1 cellular context compared by ENCODE assay signal in genomic region chr7:55593515-55594318, GRCh38.
TF ChIP-seq lines count a peak whose summit lies in the region.

No MANE protein-coding gene starts in this region.

TF ChIP-seq in HCT116, 20 proteins besides CTCF, POLR2A, EP300 and RAD21 (continued from another document):
- no peak for TF ChIP-seq ZBTB33 (IDR thresholded peaks at IDR 0.05; ENCODE audit: extremely low read depth, insufficient replicate concordance, low read length)
- no peak for TF ChIP-seq TCF7L2 (IDR thresholded peaks at IDR 0.05; ENCODE audit: borderline replicate concordance, extremely low read depth, insufficient read depth, insufficient read length)
- no peak for TF ChIP-seq REST (IDR thresholded peaks at IDR 0.05; ENCODE audit: low read depth)
- TF ChIP-seq ATF3 (IDR thresholded peaks at IDR 0.05), result no peak
- no peak for TF ChIP-seq CEBPB (IDR thresholded peaks at IDR 0.05; ENCODE audit: low read depth)
- TF ChIP-seq SIN3A (IDR thresholded peaks at IDR 0.05; ENCODE audit: low read depth), result no peak
- no peak for TF ChIP-seq ZFX (IDR thresholded peaks at IDR 0.05)
- TF ChIP-seq ELF1 (IDR thresholded peaks at IDR 0.05; ENCODE audit: borderline replicate concordance, low read depth), result no peak
- peak; percentile 73; the same call in 1 of the 2 replicates for TF ChIP-seq CBX3 (IDR thresholded peaks at IDR 0.05; ENCODE audit: low read depth)
- TF ChIP-seq MAX (IDR thresholded peaks at IDR 0.05), result peak; percentile 40; the same call in 1 of the 2 replicates
- no peak for TF ChIP-seq FOSL1 (IDR thresholded peaks at IDR 0.05; ENCODE audit: low read depth)
